19 cellular contexts compared by ENCODE assay signal in genomic region chr17:231966-232807, GRCh38. TPM values are rescaled to one million over a fixed set of nuclear protein-coding genes. Genes with fewer than 3 reads are reported as not detected.
DNase-seq lines count a peak whose midpoint lies in the region; ATAC-seq and TF ChIP-seq lines count a peak whose summit lies in the region.
"Had no signal": no experiment of that assay in that cellular context is flagged by ENCODE, and none has a peak within 500 bp of the region (broad histone marks: within the 10 kb centered on the region; RNA-seq: fewer than 3 reads in every experiment).

No MANE protein-coding gene starts in this region.

- H2AFZ ChIP-seq in SK-N-SH (ENCODE audit: low read depth) = no peak overlapping the region

- no peak for TF ChIP-seq RAD21 in SK-N-SH (IDR thresholded peaks at IDR 0.05; ENCODE audit: low read length)

- peaks cover 7 to 8% of the 10 kb centered on the region in 2 experiments; a peak in 2 of 4 replicates for H3K4me1 ChIP-seq in SK-N-SH (ENCODE audit: control insufficient read depth in 1 of 2, insufficient read depth in 2 of 2, low read depth in 1 of 2, low read length in 1 of 2)
- peaks cover 3 to 26% (median 5%) of the 10 kb centered on the region in 3 donors for H3K4me1 ChIP-seq in esophagus squamous epithelium
- H3K4me1 ChIP-seq in subcutaneous abdominal adipose tissue (ENCODE audit: control insufficient read depth in 5 of 5, insufficient read depth in 5 of 5, low read length in 5 of 5) = peaks cover 0 to 50% (median 10%) of the 10 kb centered on the region in 5 donors

- no peaks in the 10 kb centered on the region for H4K20me1 ChIP-seq in SK-N-SH (ENCODE audit: insufficient read depth)

- peak overlapping the region; percentile 17 to 85 (median 50) for H3K27ac Mint-ChIP-seq in nephron
- H3K27ac Mint-ChIP-seq: activated CD4-positive, alpha-beta memory T cell treated with anti-CD3 and anti-CD28 coated beads, Interleukin-2, amount 10 ng/mL, durations not matched to agents 7 days and 5 days; CD4-positive, alpha-beta T cell had no signal

- CTCF ChIA-PET in SK-N-SH (lab: Yijun Ruan, JAX) = interaction anchor here (0.6 kb wide), 1 partner anchor 77 kb away, joined by 3 read pairs; no protein-coding TSS in a partner anchor
- CTCF ChIA-PET in GM10248 (lab: Yijun Ruan, JAX) = interaction anchor here (1.1 kb wide), 1 partner anchor 468 kb away, joined by 3 read pairs; no protein-coding TSS in a partner anchor

- H3K4me2 ChIP-seq in SK-N-SH = no peak overlapping the region

- peak overlapping the region in 1 of 3 experiments; percentile 24 for H3K4me3 Mint-ChIP-seq in nephron
- H3K4me3 Mint-ChIP-seq: activated CD4-positive, alpha-beta memory T cell treated with anti-CD3 and anti-CD28 coated beads, Interleukin-2, amount 10 ng/mL, durations not matched to agents 7 days and 5 days; CD4-positive, alpha-beta T cell had no signal

- H3K36me3 ChIP-seq in SK-N-SH (replicated peaks in 1 of 2; ENCODE audit: control insufficient read depth in 1 of 2, insufficient read depth in 2 of 2, low read length in 1 of 2) = no peaks in the 10 kb centered on the region
- no peaks in the 10 kb centered on the region for H3K36me3 ChIP-seq in esophagus squamous epithelium
- H3K36me3 ChIP-seq in subcutaneous abdominal adipose tissue (ENCODE audit: control insufficient read depth in 5 of 5, insufficient read depth in 5 of 5, low read length in 5 of 5) = peaks cover 0 to 2% (median 0%) of the 10 kb centered on the region in 5 donors

- H3K9ac ChIP-seq in SK-N-SH (no peak overlapping the region), subcutaneous abdominal adipose tissue (ENCODE audit: low read length in 5 of 5) (peak overlapping the region in 1 of 5 donors; percentile 48)

- 68% methylated on average over 20 of the region's 24 CpGs for WGBS in SK-N-SH (ENCODE audit: low lambda C conversion rate)
- WGBS in esophagus squamous epithelium, 2 donors = 78 to 79% methylated on average over 11 to 19 of the region's 24 CpGs

- H3F3A ChIP-seq in SK-N-SH (replicated peaks; ENCODE audit: insufficient read depth) = no peaks in the 10 kb centered on the region

- peak; percentile 54 for DNase-seq in SK-N-SH
- no peak for DNase-seq in esophagus squamous epithelium (lab: John Stamatoyannopoulos, UW)
- no peak for DNase-seq in DMS79 (lab: John Stamatoyannopoulos, UW)
- DNase-seq in NCI-H345 treated with DMSO at 0.1 percent for 48 hours (lab: John Stamatoyannopoulos, UW; ENCODE audit: unreplicated experiment) = no peak
- no peak for DNase-seq in GM10248 (ENCODE audit: extremely low spot score)
- DNase-seq: activated CD4-positive, alpha-beta memory T cell treated with anti-CD3 and anti-CD28 coated beads, Interleukin-2, amount 10 ng/mL, durations not matched to agents 7 days and 5 days; CD4-positive, alpha-beta T cell; DMS79 treated with DMSO at 0.1 percent for 48 hours; mammary epithelial cell; NCI-H1694; OCI-M1; stimulated activated CD4-positive, alpha-beta T cell treated with anti-CD3 and anti-CD28 coated beads, Interleukin-4, amount 100 ng/mL, for 4 hours; trophoblast cell had no signal

- H3K27me3 ChIP-seq in SK-N-SH (ENCODE audit: insufficient read depth) (no peaks in the 10 kb centered on the region), esophagus squamous epithelium (no peaks in the 10 kb centered on the region), subcutaneous abdominal adipose tissue (ENCODE audit: control insufficient read depth in 5 of 5, insufficient read depth in 4 of 5, low read length in 5 of 5) (no peaks in the 10 kb centered on the region)

- TF ChIP-seq POLR2A in esophagus squamous epithelium (IDR thresholded peaks at IDR 0.05) = no peak

- POLR2A ChIA-PET in SK-N-SH (lab: Yijun Ruan, JAX) = interaction anchor here (0.6 kb wide), 1 partner anchor 42 kb away, joined by 3 read pairs; no protein-coding TSS in a partner anchor
- POLR2A ChIA-PET in GM10248 (lab: Yijun Ruan, JAX) = no interaction called here

- peaks cover 48% of the 10 kb centered on the region for H3K4me1 Mint-ChIP-seq in nephron
- H3K4me1 Mint-ChIP-seq: activated CD4-positive, alpha-beta memory T cell treated with anti-CD3 and anti-CD28 coated beads, Interleukin-2, amount 10 ng/mL, durations not matched to agents 7 days and 5 days had no signal

- H3K27me3 Mint-ChIP-seq in nephron (ENCODE audit: low read depth) = no peaks in the 10 kb centered on the region
- H3K27me3 Mint-ChIP-seq: activated CD4-positive, alpha-beta memory T cell treated with anti-CD3 and anti-CD28 coated beads, Interleukin-2, amount 10 ng/mL, durations not matched to agents 7 days and 5 days; CD4-positive, alpha-beta T cell had no signal

- no peaks in the 10 kb centered on the region for H3K9me3 Mint-ChIP-seq in nephron
- H3K9me3 Mint-ChIP-seq: activated CD4-positive, alpha-beta memory T cell treated with anti-CD3 and anti-CD28 coated beads, Interleukin-2, amount 10 ng/mL, durations not matched to agents 7 days and 5 days; CD4-positive, alpha-beta T cell had no signal

- H3K4me3 ChIP-seq in SK-N-SH (ENCODE audit: low read depth in 2 of 2, low read length in 1 of 2) (no peak overlapping the region), esophagus squamous epithelium (no peak overlapping the region), subcutaneous abdominal adipose tissue (ENCODE audit: low read depth in 1 of 5, low read length in 5 of 5) (no peak overlapping the region)
- H3K4me3 ChIP-seq: skin epidermis had no signal

- no peaks in the 10 kb centered on the region for H3K36me3 Mint-ChIP-seq in nephron (ENCODE audit: low read depth)

- no peaks in the 10 kb centered on the region for H3K9me3 ChIP-seq in SK-N-SH
- no peaks in the 10 kb centered on the region for H3K9me3 ChIP-seq in esophagus squamous epithelium
- H3K9me3 ChIP-seq in subcutaneous abdominal adipose tissue (ENCODE audit: control insufficient read depth in 5 of 5, low read length in 5 of 5) = no peaks in the 10 kb centered on the region

- H3K79me2 ChIP-seq in SK-N-SH (ENCODE audit: insufficient read depth) = no peaks in the 10 kb centered on the region

- no peak for TF ChIP-seq EP300 in SK-N-SH (IDR thresholded peaks at IDR 0.05; ENCODE audit: borderline replicate concordance in 1 of 2, low read depth in 1 of 2, low read length in 1 of 2)

- intact Hi-C loops in esophagus squamous epithelium (cut with DNase I) = no loop called here

- no peak for TF ChIP-seq CTCF in SK-N-SH (IDR thresholded peaks at IDR 0.05)
- TF ChIP-seq CTCF in esophagus squamous epithelium (IDR thresholded peaks at IDR 0.05) = no peak
- TF ChIP-seq CTCF in nephron (IDR thresholded peaks at IDR 0.05; ENCODE audit: unreplicated experiment in 3 of 3) = no peak
- TF ChIP-seq CTCF in GM10248 (IDR thresholded peaks at IDR 0.05; ENCODE audit: control extremely low read depth, extremely low read depth, low read depth, missing control alignments) = no peak

- H3K27ac ChIP-seq in SK-N-SH (ENCODE audit: low read depth in 2 of 2, low read length in 1 of 2) (no peak overlapping the region), esophagus squamous epithelium (peak overlapping the region in 3 of 4 donors; percentile 72 to 84 (median 83)), subcutaneous abdominal adipose tissue (ENCODE audit: low read depth, low read length) (peak overlapping the region; percentile 65)
- H3K27ac ChIP-seq: 22Rv1 had no signal

- ATAC-seq in SK-N-SH treated with all-trans-retinoic acid at 6 μM for 48 hours = no peak

- no peaks in the 10 kb centered on the region for H3K9me2 ChIP-seq in SK-N-SH

TF ChIP-seq in SK-N-SH, 30 proteins besides CTCF, POLR2A, EP300 and RAD21 (continues in another document):
- TF ChIP-seq GABPA (IDR thresholded peaks at IDR 0.05; ENCODE audit: low read depth) (no peak), GATA2 (CRISPR knock-in tag; IDR thresholded peaks at IDR 0.05) (no peak), RCOR1 (IDR thresholded peaks at IDR 0.05; ENCODE audit: low read length) (no peak), MEF2A (IDR thresholded peaks at IDR 0.05; ENCODE audit: borderline replicate concordance, low read depth) (no peak), PBX3 (IDR thresholded peaks at IDR 0.05) (no peak), SMC3 (IDR thresholded peaks at IDR 0.05; ENCODE audit: low read depth, low read length) (no peak)

TF ChIP-seq in SK-N-SH treated with all-trans-retinoic acid at 6 μM for 48 hours, 23 proteins besides CTCF, POLR2A, EP300 and RAD21 (continues in another document):
- no peak for TF ChIP-seq PATZ1 (CRISPR knock-in tag; IDR thresholded peaks at IDR 0.05; ENCODE audit: borderline replicate concordance)
- no peak for TF ChIP-seq TCF4 (CRISPR knock-in tag; IDR thresholded peaks at IDR 0.05; ENCODE audit: borderline replicate concordance)
- TF ChIP-seq POU6F1 (CRISPR knock-in tag; IDR thresholded peaks at IDR 0.05; ENCODE audit: borderline replicate concordance, low read depth) = no peak
- no peak for TF ChIP-seq ZNF8 (CRISPR knock-in tag; IDR thresholded peaks at IDR 0.05)
- no peak for TF ChIP-seq RARB (CRISPR knock-in tag; IDR thresholded peaks at IDR 0.05)

RNA-seq across cellular contexts. Expression of gene DOC2B, which starts 50.7 kb away (rescaled TPM):
- 0.16 and 0.81 TPM in 2 replicates for polyA plus RNA-seq in SK-N-SH (2012; rRNA removed)
- polyA plus RNA-seq in SK-N-SH (2012; cell fraction: cytosol; rRNA removed) = 0.45 and 1.1 TPM in 2 replicates
- 0.32 and 1.3 TPM in 2 replicates for polyA plus RNA-seq in SK-N-SH (2012; cell fraction: nucleus; rRNA removed)
- total RNA-seq in esophagus squamous epithelium = 10 to 100 TPM in 3 of 4 donors, 1 to 10 TPM in 1; 8.4 to 44.9 (median 26.2) TPM
- total RNA-seq: activated CD4-positive, alpha-beta memory T cell treated with anti-CD3 and anti-CD28 coated beads, Interleukin-2, amount 10 ng/mL, durations not matched to agents 7 days and 5 days; MCF 10A had no signal
- polyA plus RNA-seq: mammary epithelial cell had no signal

Comparison
In these comparisons a context has a peak if more than half of its experiments do, and no peak if none do; other contexts are left out.
1. H3K27ac ChIP-seq: peak in esophagus squamous epithelium (3 of 4) and subcutaneous abdominal adipose tissue (single experiment); none in SK-N-SH (0 of 2).